ENCODE assay signal across 11 cellular contexts in the genomic region with DNA sequence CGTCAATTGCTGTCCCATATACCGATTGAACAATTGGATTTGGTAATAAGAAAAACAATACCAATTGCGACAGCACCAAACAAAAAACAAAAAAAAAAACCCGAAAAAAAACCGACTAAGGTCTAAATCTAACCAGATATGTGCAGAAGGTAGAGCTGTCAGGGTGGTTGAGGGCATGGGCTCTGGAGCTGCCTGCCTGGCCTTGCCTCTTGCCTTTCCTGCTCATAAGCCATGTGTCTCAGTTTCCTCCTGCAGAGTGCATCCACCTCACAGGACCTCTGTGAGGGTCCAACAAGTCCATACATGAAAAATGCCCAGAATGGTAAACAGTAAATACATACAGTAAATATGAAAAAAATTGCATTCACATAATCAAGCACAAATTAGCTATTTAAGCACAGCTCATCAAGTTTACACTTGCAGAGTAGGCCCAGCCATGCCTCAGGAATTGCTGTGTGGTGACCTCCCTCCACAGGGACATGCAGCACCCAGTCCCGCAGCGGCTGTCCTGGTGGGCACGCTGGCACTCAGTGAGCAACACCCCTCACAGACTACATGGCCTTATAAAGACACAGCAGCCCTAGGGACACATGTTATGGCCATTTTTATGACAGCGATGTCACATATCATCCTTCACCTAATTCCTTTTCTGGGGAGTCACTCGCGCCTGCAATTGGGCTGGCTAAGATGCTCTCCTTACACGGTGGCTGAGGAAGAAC. TPM values are rescaled to one million over a fixed set of nuclear protein-coding genes. Genes with fewer than 3 reads are reported as not detected.
A peak's percentile ranks its signal among the peaks of the same experiment; 100 is the strongest.
DNase-seq lines count a peak whose midpoint lies in the region; ATAC-seq, FAIRE-seq and TF ChIP-seq lines count a peak whose summit lies in the region.
"Had no signal": no experiment of that assay in that cellular context is flagged by ENCODE, and none has a peak within 500 bp of the region (broad histone marks: within the 10 kb centered on the region; RNA-seq: fewer than 3 reads in every experiment).

No MANE protein-coding gene starts in this region.

- ATAC-seq in naive thymus-derived CD4-positive, alpha-beta T cell = no peak
- no peak for ATAC-seq in pancreas

- H3K27me3 ChIP-seq in CD8-positive, alpha-beta memory T cell (ENCODE audit: insufficient read depth, low read length, poor library complexity, severe bottlenecking) = no peaks in the 10 kb centered on the region
- H3K27me3 ChIP-seq in HAP-1 (ENCODE audit: low read depth) (no peaks in the 10 kb centered on the region), adipocyte (replicated peaks; ENCODE audit: control insufficient read depth, insufficient read depth, low read length) (no peaks in the 10 kb centered on the region), tibial artery (peaks cover 0 to 5% of the 10 kb centered on the region in 2 donors), pancreas (no peaks in the 10 kb centered on the region)
- H3K27me3 ChIP-seq in naive thymus-derived CD4-positive, alpha-beta T cell (ENCODE audit: control insufficient read depth in 2 of 2, insufficient read depth in 2 of 2, low read length in 2 of 2) = peaks cover 0 to 4% of the 10 kb centered on the region in 2 donors
- H3K27me3 ChIP-seq: adrenal gland had no signal

- POLR2A ChIA-PET in CD8-positive, alpha-beta memory T cell (lab: Charles Lee) = no interaction called here
- POLR2A ChIA-PET in naive thymus-derived CD4-positive, alpha-beta T cell (lab: Charles Lee) = no interaction called here

- H3K27ac Mint-ChIP-seq in CD8-positive, alpha-beta memory T cell = peak overlapping the region; percentile 5 to 97 (median 86)
- peak overlapping the region in 7 of 9 donors; percentile 73 to 95 (median 86) for H3K27ac Mint-ChIP-seq in naive thymus-derived CD4-positive, alpha-beta T cell

- peaks cover 15 to 16% (median 16%) of the 10 kb centered on the region in 3 donors for H3K4me1 Mint-ChIP-seq in CD8-positive, alpha-beta memory T cell
- H3K4me1 Mint-ChIP-seq in naive thymus-derived CD4-positive, alpha-beta T cell = peaks cover 3 to 19% (median 14%) of the 10 kb centered on the region in 7 donors

- H3K36me3 ChIP-seq in CD8-positive, alpha-beta memory T cell (ENCODE audit: insufficient read depth, low read length) = no peaks in the 10 kb centered on the region
- H3K36me3 ChIP-seq in HAP-1 (replicated peaks) (no peaks in the 10 kb centered on the region), adipocyte (ENCODE audit: control insufficient read depth, insufficient read depth, low read length, severe bottlenecking) (no peaks in the 10 kb centered on the region), tibial artery (no peaks in the 10 kb centered on the region), pancreas (no peaks in the 10 kb centered on the region)
- H3K36me3 ChIP-seq in naive thymus-derived CD4-positive, alpha-beta T cell (ENCODE audit: control insufficient read depth in 2 of 3, insufficient read depth in 3 of 3, low read length in 3 of 3) = no peaks in the 10 kb centered on the region
- H3K36me3 ChIP-seq: adrenal gland had no signal

- DNase-seq in CD8-positive, alpha-beta memory T cell = no peak
- DNase-seq in HAP-1 (ENCODE audit: low spot score in 2 of 2) = no peak
- DNase-seq in adipocyte (ENCODE audit: low read depth) = no peak
- DNase-seq in naive thymus-derived CD4-positive, alpha-beta T cell = no peak
- no peak for DNase-seq in tibial artery
- no peak for DNase-seq in ACHN
- DNase-seq in pancreas = no peak
- DNase-seq in erythroblast (lab: John Stamatoyannopoulos, UW) = no peak
- DNase-seq: NCI-H1048 had no signal

- H3K9ac ChIP-seq in adipocyte (ENCODE audit: low read length) = peak overlapping the region; percentile 40

- in situ Hi-C loops in HAP-1 (cut with MboI; ENCODE audit: low sequenced_read_pairs) = no loop called here
- in situ Hi-C loops in ACHN (cut with HindIII; ENCODE audit: low pct_ligation_motif_present, low pct_unique_long_range_greater_than_20kb, low sequenced_read_pairs) = no loop called here

- no peak overlapping the region for H3K27ac ChIP-seq in CD8-positive, alpha-beta memory T cell (ENCODE audit: low read depth, low read length)
- no peak overlapping the region for H3K27ac ChIP-seq in naive thymus-derived CD4-positive, alpha-beta T cell (ENCODE audit: low read depth, low read length)
- H3K27ac ChIP-seq in tibial artery (no peak overlapping the region), pancreas (no peak overlapping the region)

- FAIRE-seq in pancreas (lab: Jason Lieb, UNC) = no peak

- CTCF ChIA-PET in CD8-positive, alpha-beta memory T cell (lab: Charles Lee) = interaction anchor here (1.0 to 1.5 kb wide), 5 partner anchors 232 to 712 kb away, joined by 3 to 7 read pairs (median 5); a partner anchor contains a TSS
- CTCF ChIA-PET in naive thymus-derived CD4-positive, alpha-beta T cell (lab: Charles Lee) = interaction anchor here (0.6 to 1.8 kb wide), 6 partner anchors 70 to 653 kb away, joined by 3 to 4 read pairs (median 4); no protein-coding TSS in a partner anchor

- no peak for TF ChIP-seq POLR2A in erythroblast (IDR thresholded peaks at IDR 0.05; ENCODE audit: low read length)

- H3K4me1 ChIP-seq in CD8-positive, alpha-beta memory T cell (ENCODE audit: insufficient read depth, low read length) = peaks cover 5% of the 10 kb centered on the region
- H3K4me1 ChIP-seq in HAP-1 (peaks cover 2% of the 10 kb centered on the region; the same call in 1 of the 2 replicates), adipocyte (ENCODE audit: control insufficient read depth, insufficient read depth, low read length) (no peaks in the 10 kb centered on the region), tibial artery (peaks cover 0 to 3% (median 0%) of the 10 kb centered on the region in 4 donors), pancreas (no peaks in the 10 kb centered on the region)
- peaks cover 0 to 4% of the 10 kb centered on the region in 2 donors for H3K4me1 ChIP-seq in naive thymus-derived CD4-positive, alpha-beta T cell (ENCODE audit: control insufficient read depth in 2 of 2, insufficient read depth in 2 of 2, low read length in 2 of 2)
- H3K4me1 ChIP-seq: adrenal gland had no signal

- H3K36me3 Mint-ChIP-seq in CD8-positive, alpha-beta memory T cell = peaks cover 0 to 2% (median 0%) of the 10 kb centered on the region in 3 donors
- peaks cover 0 to 2% (median 0%) of the 10 kb centered on the region in 5 donors for H3K36me3 Mint-ChIP-seq in naive thymus-derived CD4-positive, alpha-beta T cell

- no peaks in the 10 kb centered on the region for H3K9me3 Mint-ChIP-seq in CD8-positive, alpha-beta memory T cell
- H3K9me3 Mint-ChIP-seq in naive thymus-derived CD4-positive, alpha-beta T cell = no peaks in the 10 kb centered on the region

- no peak for TF ChIP-seq CTCF in tibial artery (IDR thresholded peaks at IDR 0.05)
- no peak for TF ChIP-seq CTCF in pancreas (IDR thresholded peaks at IDR 0.05)

- no peaks in the 10 kb centered on the region for H3K9me3 ChIP-seq in CD8-positive, alpha-beta memory T cell (ENCODE audit: low read length)
- H3K9me3 ChIP-seq in HAP-1 (peaks cover 2% of the 10 kb centered on the region; the same call in 1 of the 2 replicates), adipocyte (ENCODE audit: control insufficient read depth, low read length) (no peaks in the 10 kb centered on the region), tibial artery (no peaks in the 10 kb centered on the region), pancreas (no peaks in the 10 kb centered on the region)
- no peaks in the 10 kb centered on the region for H3K9me3 ChIP-seq in naive thymus-derived CD4-positive, alpha-beta T cell (ENCODE audit: control insufficient read depth in 2 of 3, low read length in 3 of 3)
- H3K9me3 ChIP-seq: adrenal gland had no signal

- 77 to 81% methylated on average over 12 of the region's 12 CpGs for WGBS in pancreas, 2 donors

- intact Hi-C loops in naive thymus-derived CD4-positive, alpha-beta T cell (cut with micrococcal nuclease) = no loop called here
- intact Hi-C loops in tibial artery (cut with DNase I; ENCODE audit: low total_unique reads) (no loop called here), pancreas (cut with DNase I) (no loop called here)

- H3K4me3 ChIP-seq in CD8-positive, alpha-beta memory T cell (ENCODE audit: low read length) = no peak overlapping the region
- H3K4me3 ChIP-seq in HAP-1 (peak overlapping the region; percentile 6; the same call in 1 of the 2 replicates), adipocyte (ENCODE audit: low read length) (peak overlapping the region; percentile 47), tibial artery (peak overlapping the region in 1 of 2 donors; percentile 22), pancreas (no peak overlapping the region)
- H3K4me3 ChIP-seq in naive thymus-derived CD4-positive, alpha-beta T cell (ENCODE audit: low read length) = peak overlapping the region; percentile 47

- H3K4me3 Mint-ChIP-seq in CD8-positive, alpha-beta memory T cell = peak overlapping the region in 3 of 7 donors; percentile 32 to 85 (median 81)
- peak overlapping the region; percentile 39 to 94 (median 84) for H3K4me3 Mint-ChIP-seq in naive thymus-derived CD4-positive, alpha-beta T cell

- no peaks in the 10 kb centered on the region for H3K27me3 Mint-ChIP-seq in CD8-positive, alpha-beta memory T cell
- peaks cover 0 to 6% (median 0%) of the 10 kb centered on the region in 5 donors for H3K27me3 Mint-ChIP-seq in naive thymus-derived CD4-positive, alpha-beta T cell

RNA-seq across cellular contexts. Expression of a gene that starts 17.9 kb away (rescaled TPM):
- total RNA-seq in CD8-positive, alpha-beta memory T cell = not detected
- polyA plus RNA-seq in CD8-positive, alpha-beta memory T cell = not detected
- not detected for total RNA-seq in naive thymus-derived CD4-positive, alpha-beta T cell
- not detected for polyA plus RNA-seq in naive thymus-derived CD4-positive, alpha-beta T cell
- not detected for total RNA-seq in pancreas
- not detected for polyA plus RNA-seq in pancreas
- total RNA-seq: adrenal gland, mesenteric fat pad had no signal
- polyA plus RNA-seq: adrenal gland had no signal

RNA-seq across cellular contexts. Expression of a gene that starts 55.8 kb away (rescaled TPM):
- 1 to 10 TPM; 5.4 to 6.1 TPM for total RNA-seq in CD8-positive, alpha-beta memory T cell
- 3.8 TPM for polyA plus RNA-seq in CD8-positive, alpha-beta memory T cell
- 1 to 10 TPM; 3.8 to 9.6 (median 5.3) TPM for total RNA-seq in naive thymus-derived CD4-positive, alpha-beta T cell
- 1 to 10 TPM; 2.4 to 3.8 TPM for polyA plus RNA-seq in naive thymus-derived CD4-positive, alpha-beta T cell
- 1 to 10 TPM in 5 of 6 donors, under 1 TPM in 1; 0.95 to 2.0 (median 1.3) TPM for total RNA-seq in pancreas
- 1 to 10 TPM in 1 of 2 donors, under 1 TPM in 1; 0.47 to 1.0 TPM for polyA plus RNA-seq in pancreas

Comparison
In these comparisons a context has a peak if more than half of its experiments do, and no peak if none do; other contexts are left out.
1. H3K4me3 ChIP-seq: peak in HAP-1 (single experiment), adipocyte (single experiment) and naive thymus-derived CD4-positive, alpha-beta T cell (single experiment); none in CD8-positive, alpha-beta memory T cell (single experiment) and pancreas (0 of 4).